In genomic region chr4:38319456-38320348, GRCh38 we compare ENCODE assay signal across 8 cellular contexts.
DNase-seq lines count a peak whose midpoint lies in the region; ATAC-seq and TF ChIP-seq lines count a peak whose summit lies in the region.

No MANE protein-coding gene starts in this region.

- ATAC-seq in HG02571 (IDR thresholded peaks at IDR 0.05; ENCODE audit: unreplicated experiment), result peak; percentile 39
- ATAC-seq in activated naive CD8-positive, alpha-beta T cell treated with anti-CD3 and anti-CD28 coated beads, Interleukin-2, amount 50 U/mL, for 24 hours, result peak; percentile 70

- H3K27me3 Mint-ChIP-seq in activated naive CD8-positive, alpha-beta T cell treated with anti-CD3 and anti-CD28 coated beads, Interleukin-2, amount 50 U/mL, for 24 hours, result peaks cover 2% of the 10 kb centered on the region
- no peaks in the 10 kb centered on the region for H3K27me3 Mint-ChIP-seq in type B pancreatic cell

- peak overlapping the region; percentile 71 for H3K4me3 Mint-ChIP-seq in activated naive CD8-positive, alpha-beta T cell treated with anti-CD3 and anti-CD28 coated beads, Interleukin-2, amount 50 U/mL, for 24 hours
- H3K4me3 Mint-ChIP-seq in type B pancreatic cell, result peak overlapping the region; percentile 77

- H3K9me3 Mint-ChIP-seq in activated naive CD8-positive, alpha-beta T cell treated with anti-CD3 and anti-CD28 coated beads, Interleukin-2, amount 50 U/mL, for 24 hours, result no peaks in the 10 kb centered on the region
- H3K9me3 Mint-ChIP-seq in type B pancreatic cell, result peaks cover 5% of the 10 kb centered on the region

- no peaks in the 10 kb centered on the region for H3K36me3 ChIP-seq in ES-I3 (ENCODE audit: insufficient read depth, low read length)
- H3K36me3 ChIP-seq in cardiac muscle cell, result no peaks in the 10 kb centered on the region

- H3K27me3 ChIP-seq in cardiac muscle cell, result no peaks in the 10 kb centered on the region

- peak overlapping the region; percentile 81 for H3K27ac Mint-ChIP-seq in activated naive CD8-positive, alpha-beta T cell treated with anti-CD3 and anti-CD28 coated beads, Interleukin-2, amount 50 U/mL, for 24 hours
- H3K27ac Mint-ChIP-seq in type B pancreatic cell, result peak overlapping the region; percentile 92

- intact Hi-C loops in posterior vena cava (cut with DNase I), result loop anchor here (5.0 to 10.0 kb wide), 3 partner anchors 135 to 358 kb away; no protein-coding TSS in a partner anchor

- H3K9me3 ChIP-seq in ES-I3 (ENCODE audit: control insufficient read depth, insufficient read depth, low read length) (peaks cover 2% of the 10 kb centered on the region; the same call in 1 of the 2 replicates), cardiac muscle cell (ENCODE audit: low read depth) (no peaks in the 10 kb centered on the region)

- peaks cover 5% of the 10 kb centered on the region; the same call in 1 of the 2 replicates for H3K4me1 ChIP-seq in ES-I3 (ENCODE audit: insufficient read depth, low read length)
- H3K4me1 ChIP-seq in cardiac muscle cell (ENCODE audit: low read depth), result peaks cover 4% of the 10 kb centered on the region

- H3K4me1 Mint-ChIP-seq in activated naive CD8-positive, alpha-beta T cell treated with anti-CD3 and anti-CD28 coated beads, Interleukin-2, amount 50 U/mL, for 24 hours, result peaks cover 34% of the 10 kb centered on the region
- H3K4me1 Mint-ChIP-seq in type B pancreatic cell (ENCODE audit: unreplicated experiment), result peaks cover 25% of the 10 kb centered on the region

- H3K27ac ChIP-seq in cardiac muscle cell, result peak overlapping the region; percentile 15

- peak overlapping the region; percentile 50; the same call in 1 of the 2 replicates for H3K9ac ChIP-seq in ES-I3 (ENCODE audit: low read depth, low read length)

- TF ChIP-seq CTCF in cardiac muscle cell (IDR thresholded peaks at IDR 0.05; ENCODE audit: low read depth, low read length) (peak; percentile 100), type B pancreatic cell (conservative IDR thresholded peaks at IDR 0.05) (peak; percentile 97)

- H3K4me3 ChIP-seq in cardiac muscle cell, result no peak overlapping the region

- no peaks in the 10 kb centered on the region for H3K36me3 Mint-ChIP-seq in activated naive CD8-positive, alpha-beta T cell treated with anti-CD3 and anti-CD28 coated beads, Interleukin-2, amount 50 U/mL, for 24 hours (ENCODE audit: low read depth)
- peaks cover 4% of the 10 kb centered on the region for H3K36me3 Mint-ChIP-seq in type B pancreatic cell

- peak; percentile 72 for DNase-seq in NCI-H128 (lab: John Stamatoyannopoulos, UW; ENCODE audit: unreplicated experiment)
- peak; percentile 61 to 71 for DNase-seq in SW 1271 (lab: John Stamatoyannopoulos, UW)
- DNase-seq in activated naive CD8-positive, alpha-beta T cell treated with anti-CD3 and anti-CD28 coated beads, Interleukin-2, amount 50 U/mL, for 24 hours, result peak; percentile 98
- peak; percentile 86 to 98 for DNase-seq in cardiac muscle cell (ENCODE audit: low read depth in 1 of 2, low spot score in 1 of 2)
- peak; percentile 98 for DNase-seq in posterior vena cava (ENCODE audit: low spot score)
- DNase-seq in type B pancreatic cell (ENCODE audit: extremely low spot score, unreplicated experiment), result peak; percentile 96
